1 cellular context compared by ENCODE assay signal in genomic region chr9:136409557-136410455, GRCh38.
A peak's percentile ranks its signal among the peaks of the same experiment; 100 is the strongest.
TF ChIP-seq lines count a peak whose summit lies in the region.

No MANE protein-coding gene starts in this region.

TF ChIP-seq in K562, 482 proteins besides CTCF, POLR2A, EP300 and RAD21 (continued from another document):
- no peak for TF ChIP-seq ZNF212 (CRISPR knock-in tag; IDR thresholded peaks at IDR 0.05)
- TF ChIP-seq TRIM25 (IDR thresholded peaks at IDR 0.05; ENCODE audit: borderline replicate concordance) = no peak
- TF ChIP-seq ZNF75A (CRISPR knock-in tag; IDR thresholded peaks at IDR 0.05) = no peak
- TF ChIP-seq TEAD1 (CRISPR knock-in tag; IDR thresholded peaks at IDR 0.05) = peak in 1 of 2 experiments; percentile 15; a peak in 1 of 4 replicates
- TF ChIP-seq MLLT1 (IDR thresholded peaks at IDR 0.05) = no peak
- no peak for TF ChIP-seq CBX5 (IDR thresholded peaks at IDR 0.05; ENCODE audit: borderline replicate concordance, low read depth)
- TF ChIP-seq HDAC2 (IDR thresholded peaks at IDR 0.05) = 0 out of 2 replicates have a peak, but pooled peaks have one; percentile 46
- no peak for TF ChIP-seq DACH1 (IDR thresholded peaks at IDR 0.05; ENCODE audit: partially characterized antibody)
- peak; percentile 9; the same call in 1 of the 2 replicates for TF ChIP-seq CTBP1 (IDR thresholded peaks at IDR 0.05; ENCODE audit: borderline replicate concordance)
- no peak for TF ChIP-seq RHOXF2B (CRISPR knock-in tag; conservative IDR thresholded peaks at IDR 0.05)
- no peak for TF ChIP-seq ETV1 (tag; conservative IDR thresholded peaks at IDR 0.05; ENCODE audit: low read depth)
- TF ChIP-seq GMEB1 (CRISPR knock-in tag; IDR thresholded peaks at IDR 0.05) = no peak
- TF ChIP-seq, protein P1, sequence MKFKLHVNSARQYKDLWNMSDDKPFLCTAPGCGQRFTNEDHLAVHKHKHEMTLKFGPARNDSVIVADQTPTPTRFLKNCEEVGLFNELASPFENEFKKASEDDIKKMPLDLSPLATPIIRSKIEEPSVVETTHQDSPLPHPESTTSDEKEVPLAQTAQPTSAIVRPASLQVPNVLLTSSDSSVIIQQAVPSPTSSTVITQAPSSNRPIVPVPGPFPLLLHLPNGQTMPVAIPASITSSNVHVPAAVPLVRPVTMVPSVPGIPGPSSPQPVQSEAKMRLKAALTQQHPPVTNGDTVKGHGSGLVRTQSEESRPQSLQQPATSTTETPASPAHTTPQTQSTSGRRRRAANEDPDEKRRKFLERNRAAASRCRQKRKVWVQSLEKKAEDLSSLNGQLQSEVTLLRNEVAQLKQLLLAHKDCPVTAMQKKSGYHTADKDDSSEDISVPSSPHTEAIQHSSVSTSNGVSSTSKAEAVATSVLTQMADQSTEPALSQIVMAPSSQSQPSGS (CRISPR knock-in tag; IDR thresholded peaks at IDR 0.05) = no peak
- TF ChIP-seq, protein P2, sequence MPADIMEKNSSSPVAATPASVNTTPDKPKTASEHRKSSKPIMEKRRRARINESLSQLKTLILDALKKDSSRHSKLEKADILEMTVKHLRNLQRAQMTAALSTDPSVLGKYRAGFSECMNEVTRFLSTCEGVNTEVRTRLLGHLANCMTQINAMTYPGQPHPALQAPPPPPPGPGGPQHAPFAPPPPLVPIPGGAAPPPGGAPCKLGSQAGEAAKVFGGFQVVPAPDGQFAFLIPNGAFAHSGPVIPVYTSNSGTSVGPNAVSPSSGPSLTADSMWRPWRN (IDR thresholded peaks at IDR 0.05; ENCODE audit: low read depth) = no peak
- TF ChIP-seq, protein P3, sequence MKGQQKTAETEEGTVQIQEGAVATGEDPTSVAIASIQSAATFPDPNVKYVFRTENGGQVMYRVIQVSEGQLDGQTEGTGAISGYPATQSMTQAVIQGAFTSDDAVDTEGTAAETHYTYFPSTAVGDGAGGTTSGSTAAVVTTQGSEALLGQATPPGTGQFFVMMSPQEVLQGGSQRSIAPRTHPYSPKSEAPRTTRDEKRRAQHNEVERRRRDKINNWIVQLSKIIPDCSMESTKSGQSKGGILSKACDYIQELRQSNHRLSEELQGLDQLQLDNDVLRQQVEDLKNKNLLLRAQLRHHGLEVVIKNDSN (CRISPR knock-in tag; IDR thresholded peaks at IDR 0.05) = peak; percentile 52; the same call in 1 of the 2 replicates
- no peak for TF ChIP-seq POLR2AphosphoS2 (IDR thresholded peaks at IDR 0.05; ENCODE audit: low read length)
- TF ChIP-seq TAF1 (IDR thresholded peaks at IDR 0.05; ENCODE audit: control insufficient read depth, extremely low read depth, insufficient read depth, low read length, severe bottlenecking) = no peak
- no peak for TF ChIP-seq ZNF3 (CRISPR knock-in tag; IDR thresholded peaks at IDR 0.05)
- no peak for TF ChIP-seq TEAD4 (IDR thresholded peaks at IDR 0.05; ENCODE audit: low read length)
- 0 out of 2 replicates have a peak, but pooled peaks have one; percentile 56 for TF ChIP-seq TEAD4 (CRISPR knock-in tag; IDR thresholded peaks at IDR 0.05; ENCODE audit: borderline replicate concordance)
- TF ChIP-seq HEY1 (CRISPR knock-in tag; IDR thresholded peaks at IDR 0.05; ENCODE audit: borderline replicate concordance) = no peak
- TF ChIP-seq CREBBP (IDR thresholded peaks at IDR 0.05; ENCODE audit: low read depth, low read length) = no peak
- TF ChIP-seq U2AF1 (optimal IDR thresholded peaks at IDR 0.05; ENCODE audit: low read depth, low read length) = no peak
- TF ChIP-seq L3MBTL2 (IDR thresholded peaks at IDR 0.05) = peak; percentile 85
- TF ChIP-seq PHF8 (IDR thresholded peaks at IDR 0.05; ENCODE audit: borderline replicate concordance, low read length) = peak; percentile 59; the same call in 1 of the 2 replicates
- no peak for TF ChIP-seq RAD51 (IDR thresholded peaks at IDR 0.05; ENCODE audit: borderline replicate concordance, low read depth)
- TF ChIP-seq MECOM (CRISPR knock-in tag; IDR thresholded peaks at IDR 0.05) = 0 out of 2 replicates have a peak, but pooled peaks have one; percentile 12
TF ChIP-seq in K562: peak in this region for 38.
